Comparison of ENCODE assay signal across 1 cellular context in the genomic region with DNA sequence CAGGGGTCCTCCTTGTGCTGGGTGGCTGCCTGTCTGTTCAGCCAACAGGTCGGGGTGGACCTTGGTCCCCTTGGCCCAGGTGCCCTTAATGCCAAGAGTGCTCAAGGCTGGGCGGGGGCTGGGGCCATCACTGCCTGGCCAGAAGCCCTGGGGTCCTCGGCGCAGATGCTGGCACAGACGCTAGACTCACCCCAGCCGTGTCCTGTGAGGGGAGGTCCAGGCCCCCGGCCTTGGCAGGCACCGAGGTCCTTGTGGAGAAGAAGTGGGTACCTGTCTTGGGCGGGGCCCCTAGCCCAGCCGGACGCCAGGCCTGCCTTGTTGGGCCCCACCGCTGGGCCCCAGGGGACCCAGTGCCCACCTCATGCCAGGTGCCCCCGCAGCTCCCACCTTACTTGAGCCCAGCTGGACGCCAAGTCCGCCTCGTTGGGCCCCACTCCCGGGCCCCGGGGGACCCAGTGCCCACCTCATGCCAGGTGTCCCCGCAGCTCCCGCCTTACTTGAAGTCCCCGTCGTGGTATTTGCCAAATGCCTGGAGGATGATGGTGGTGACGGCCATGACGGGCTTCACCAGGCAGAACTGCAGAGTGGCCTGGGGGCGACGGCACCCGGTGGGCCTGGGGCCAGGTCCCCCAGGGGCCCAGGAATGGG.
TF ChIP-seq lines count a peak whose summit lies in the region.

No MANE protein-coding gene starts in this region.

TF ChIP-seq in HepG2, 621 proteins besides CTCF, POLR2A, EP300 and RAD21:
- TF ChIP-seq RBFOX2 (IDR thresholded peaks at IDR 0.05; ENCODE audit: low read depth, low read length) (0 out of 2 replicates have a peak, but pooled peaks have one; percentile 47), ZNF713 (CRISPR knock-in tag; IDR thresholded peaks at IDR 0.05) (no peak)
TF ChIP-seq in HepG2: peak in this region for 1.
